Comparison of ENCODE assay signal across 1 cellular context in genomic region chr2:215417400-215417951, GRCh38.
TF ChIP-seq lines count a peak whose summit lies in the region.

No MANE protein-coding gene starts in this region.

TF ChIP-seq in HepG2, 621 proteins besides CTCF, POLR2A, EP300 and RAD21 (continued from another document and continues in another):
- TF ChIP-seq ZNF850 (CRISPR knock-in tag; conservative IDR thresholded peaks at IDR 0.05) (no peak), TEF (CRISPR knock-in tag; IDR thresholded peaks at IDR 0.05) (no peak), ZNF326 (CRISPR knock-in tag; IDR thresholded peaks at IDR 0.05; ENCODE audit: borderline replicate concordance) (no peak), THAP9 (CRISPR knock-in tag; IDR thresholded peaks at IDR 0.05; ENCODE audit: borderline replicate concordance) (no peak), TEAD2 (CRISPR knock-in tag; IDR thresholded peaks at IDR 0.05) (no peak), ZSCAN29 (CRISPR knock-in tag; conservative IDR thresholded peaks at IDR 0.05) (no peak; the same call in 1 of the 2 replicates), CBX5 (CRISPR knock-in tag; IDR thresholded peaks at IDR 0.05; ENCODE audit: borderline replicate concordance) (peak; percentile 55; the same call in 1 of the 2 replicates), ZNF550 (CRISPR knock-in tag; IDR thresholded peaks at IDR 0.05; ENCODE audit: borderline replicate concordance) (no peak), ZNF451 (CRISPR knock-in tag; IDR thresholded peaks at IDR 0.05) (no peak), TRAFD1 (CRISPR knock-in tag; IDR thresholded peaks at IDR 0.05; ENCODE audit: borderline replicate concordance) (no peak), BCL3 (CRISPR knock-in tag; IDR thresholded peaks at IDR 0.05) (peak; percentile 44; the same call in 1 of the 2 replicates), HMG20A (CRISPR knock-in tag; IDR thresholded peaks at IDR 0.05; ENCODE audit: borderline replicate concordance) (peak; percentile 96), ATF1 (CRISPR knock-in tag; IDR thresholded peaks at IDR 0.05) (no peak; the same call in 1 of the 2 replicates), HNRNPK (IDR thresholded peaks at IDR 0.05; ENCODE audit: low read depth, low read length, poor library complexity, severe bottlenecking) (no peak), ZNF10 (CRISPR knock-in tag; IDR thresholded peaks at IDR 0.05; ENCODE audit: borderline replicate concordance, low read depth) (no peak), KLF11 (CRISPR knock-in tag; IDR thresholded peaks at IDR 0.05) (peak; percentile 73; the same call in 1 of the 2 replicates), RELA (CRISPR knock-in tag; IDR thresholded peaks at IDR 0.05) (no peak), SAP130 (CRISPR knock-in tag; IDR thresholded peaks at IDR 0.05; ENCODE audit: low read depth) (peak; percentile 77), PCBP2 (optimal IDR thresholded peaks at IDR 0.05; ENCODE audit: low read depth, low read length, poor library complexity, severe bottlenecking) (no peak), ETV6 (CRISPR knock-in tag; conservative IDR thresholded peaks at IDR 0.05) (no peak), ZBTB7A (CRISPR knock-in tag; IDR thresholded peaks at IDR 0.05) (no peak), SPEN (CRISPR knock-in tag; IDR thresholded peaks at IDR 0.05; ENCODE audit: low read depth) (peak; percentile 31; the same call in 1 of the 2 replicates), MED1 (CRISPR knock-in tag; IDR thresholded peaks at IDR 0.05) (peak; percentile 98), DBP (CRISPR knock-in tag; IDR thresholded peaks at IDR 0.05; ENCODE audit: not compliant biosample characterization) (no peak), ZNF674 (CRISPR knock-in tag; IDR thresholded peaks at IDR 0.05; ENCODE audit: low read depth) (no peak), TGIF2 (CRISPR knock-in tag; IDR thresholded peaks at IDR 0.05) (0 out of 2 replicates have a peak, but pooled peaks have one; percentile 39), REPIN1 (CRISPR knock-in tag; IDR thresholded peaks at IDR 0.05; ENCODE audit: borderline replicate concordance, low read depth) (peak; percentile 75; the same call in 1 of the 2 replicates), RARA (CRISPR knock-in tag; IDR thresholded peaks at IDR 0.05) (peak; percentile 85), FOXK1 (CRISPR knock-in tag; IDR thresholded peaks at IDR 0.05; ENCODE audit: borderline replicate concordance, low read depth) (peak; percentile 64)
- TF ChIP-seq, protein P1, sequence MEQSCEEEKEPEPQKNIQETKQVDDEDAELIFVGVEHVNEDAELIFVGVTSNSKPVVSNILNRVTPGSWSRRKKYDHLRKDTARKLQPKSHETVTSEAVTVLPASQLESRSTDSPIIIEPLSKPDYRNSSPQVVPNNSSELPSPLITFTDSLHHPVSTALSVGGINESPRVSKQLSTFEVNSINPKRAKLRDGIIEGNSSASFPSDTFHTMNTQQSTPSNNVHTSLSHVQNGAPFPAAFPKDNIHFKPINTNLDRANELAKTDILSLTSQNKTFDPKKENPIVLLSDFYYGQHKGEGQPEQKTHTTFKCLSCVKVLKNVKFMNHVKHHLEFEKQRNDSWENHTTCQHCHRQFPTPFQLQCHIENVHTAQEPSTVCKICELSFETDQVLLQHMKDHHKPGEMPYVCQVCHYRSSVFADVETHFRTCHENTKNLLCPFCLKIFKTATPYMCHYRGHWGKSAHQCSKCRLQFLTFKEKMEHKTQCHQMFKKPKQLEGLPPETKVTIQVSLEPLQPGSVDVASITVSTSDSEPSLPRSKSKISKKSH (CRISPR knock-in tag; IDR thresholded peaks at IDR 0.05; ENCODE audit: borderline replicate concordance), result no peak
- TF ChIP-seq, protein P2, sequence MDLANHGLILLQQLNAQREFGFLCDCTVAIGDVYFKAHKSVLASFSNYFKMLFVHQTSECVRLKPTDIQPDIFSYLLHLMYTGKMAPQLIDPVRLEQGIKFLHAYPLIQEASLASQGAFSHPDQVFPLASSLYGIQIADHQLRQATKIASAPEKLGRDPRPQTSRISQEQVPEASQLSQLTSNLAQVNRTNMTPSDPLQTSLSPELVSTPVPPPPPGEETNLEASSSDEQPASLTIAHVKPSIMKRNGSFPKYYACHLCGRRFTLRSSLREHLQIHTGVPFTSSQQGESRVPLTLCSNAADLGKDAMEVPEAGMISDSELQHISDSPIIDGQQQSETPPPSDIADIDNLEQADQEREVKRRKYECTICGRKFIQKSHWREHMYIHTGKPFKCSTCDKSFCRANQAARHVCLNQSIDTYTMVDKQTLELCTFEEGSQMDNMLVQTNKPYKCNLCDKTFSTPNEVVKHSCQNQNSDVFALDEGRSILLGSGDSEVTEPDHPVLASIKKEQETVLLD (CRISPR knock-in tag; IDR thresholded peaks at IDR 0.05; ENCODE audit: low read depth), result no peak
- TF ChIP-seq, protein P3, sequence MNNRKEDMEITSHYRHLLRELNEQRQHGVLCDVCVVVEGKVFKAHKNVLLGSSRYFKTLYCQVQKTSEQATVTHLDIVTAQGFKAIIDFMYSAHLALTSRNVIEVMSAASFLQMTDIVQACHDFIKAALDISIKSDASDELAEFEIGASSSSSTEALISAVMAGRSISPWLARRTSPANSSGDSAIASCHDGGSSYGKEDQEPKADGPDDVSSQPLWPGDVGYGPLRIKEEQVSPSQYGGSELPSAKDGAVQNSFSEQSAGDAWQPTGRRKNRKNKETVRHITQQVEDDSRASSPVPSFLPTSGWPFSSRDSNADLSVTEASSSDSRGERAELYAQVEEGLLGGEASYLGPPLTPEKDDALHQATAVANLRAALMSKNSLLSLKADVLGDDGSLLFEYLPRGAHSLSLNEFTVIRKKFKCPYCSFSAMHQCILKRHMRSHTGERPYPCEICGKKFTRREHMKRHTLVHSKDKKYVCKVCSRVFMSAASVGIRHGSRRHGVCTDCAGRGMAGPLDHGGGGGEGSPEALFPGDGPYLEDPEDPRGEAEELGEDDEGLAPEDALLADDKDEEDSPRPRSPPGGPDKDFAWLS (CRISPR knock-in tag; IDR thresholded peaks at IDR 0.05; ENCODE audit: borderline replicate concordance), result no peak
- TF ChIP-seq, protein P4, sequence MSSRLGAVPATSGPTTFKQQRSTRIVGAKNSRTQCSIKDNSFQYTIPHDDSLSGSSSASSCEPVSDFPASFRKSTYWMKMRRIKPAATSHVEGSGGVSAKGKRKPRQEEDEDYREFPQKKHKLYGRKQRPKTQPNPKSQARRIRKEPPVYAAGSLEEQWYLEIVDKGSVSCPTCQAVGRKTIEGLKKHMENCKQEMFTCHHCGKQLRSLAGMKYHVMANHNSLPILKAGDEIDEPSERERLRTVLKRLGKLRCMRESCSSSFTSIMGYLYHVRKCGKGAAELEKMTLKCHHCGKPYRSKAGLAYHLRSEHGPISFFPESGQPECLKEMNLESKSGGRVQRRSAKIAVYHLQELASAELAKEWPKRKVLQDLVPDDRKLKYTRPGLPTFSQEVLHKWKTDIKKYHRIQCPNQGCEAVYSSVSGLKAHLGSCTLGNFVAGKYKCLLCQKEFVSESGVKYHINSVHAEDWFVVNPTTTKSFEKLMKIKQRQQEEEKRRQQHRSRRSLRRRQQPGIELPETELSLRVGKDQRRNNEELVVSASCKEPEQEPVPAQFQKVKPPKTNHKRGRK (CRISPR knock-in tag; IDR thresholded peaks at IDR 0.05), result no peak
- TF ChIP-seq, protein P5, sequence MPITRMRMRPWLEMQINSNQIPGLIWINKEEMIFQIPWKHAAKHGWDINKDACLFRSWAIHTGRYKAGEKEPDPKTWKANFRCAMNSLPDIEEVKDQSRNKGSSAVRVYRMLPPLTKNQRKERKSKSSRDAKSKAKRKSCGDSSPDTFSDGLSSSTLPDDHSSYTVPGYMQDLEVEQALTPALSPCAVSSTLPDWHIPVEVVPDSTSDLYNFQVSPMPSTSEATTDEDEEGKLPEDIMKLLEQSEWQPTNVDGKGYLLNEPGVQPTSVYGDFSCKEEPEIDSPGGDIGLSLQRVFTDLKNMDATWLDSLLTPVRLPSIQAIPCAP (CRISPR knock-in tag; IDR thresholded peaks at IDR 0.05; ENCODE audit: low read depth), result no peak
- TF ChIP-seq, protein P6, sequence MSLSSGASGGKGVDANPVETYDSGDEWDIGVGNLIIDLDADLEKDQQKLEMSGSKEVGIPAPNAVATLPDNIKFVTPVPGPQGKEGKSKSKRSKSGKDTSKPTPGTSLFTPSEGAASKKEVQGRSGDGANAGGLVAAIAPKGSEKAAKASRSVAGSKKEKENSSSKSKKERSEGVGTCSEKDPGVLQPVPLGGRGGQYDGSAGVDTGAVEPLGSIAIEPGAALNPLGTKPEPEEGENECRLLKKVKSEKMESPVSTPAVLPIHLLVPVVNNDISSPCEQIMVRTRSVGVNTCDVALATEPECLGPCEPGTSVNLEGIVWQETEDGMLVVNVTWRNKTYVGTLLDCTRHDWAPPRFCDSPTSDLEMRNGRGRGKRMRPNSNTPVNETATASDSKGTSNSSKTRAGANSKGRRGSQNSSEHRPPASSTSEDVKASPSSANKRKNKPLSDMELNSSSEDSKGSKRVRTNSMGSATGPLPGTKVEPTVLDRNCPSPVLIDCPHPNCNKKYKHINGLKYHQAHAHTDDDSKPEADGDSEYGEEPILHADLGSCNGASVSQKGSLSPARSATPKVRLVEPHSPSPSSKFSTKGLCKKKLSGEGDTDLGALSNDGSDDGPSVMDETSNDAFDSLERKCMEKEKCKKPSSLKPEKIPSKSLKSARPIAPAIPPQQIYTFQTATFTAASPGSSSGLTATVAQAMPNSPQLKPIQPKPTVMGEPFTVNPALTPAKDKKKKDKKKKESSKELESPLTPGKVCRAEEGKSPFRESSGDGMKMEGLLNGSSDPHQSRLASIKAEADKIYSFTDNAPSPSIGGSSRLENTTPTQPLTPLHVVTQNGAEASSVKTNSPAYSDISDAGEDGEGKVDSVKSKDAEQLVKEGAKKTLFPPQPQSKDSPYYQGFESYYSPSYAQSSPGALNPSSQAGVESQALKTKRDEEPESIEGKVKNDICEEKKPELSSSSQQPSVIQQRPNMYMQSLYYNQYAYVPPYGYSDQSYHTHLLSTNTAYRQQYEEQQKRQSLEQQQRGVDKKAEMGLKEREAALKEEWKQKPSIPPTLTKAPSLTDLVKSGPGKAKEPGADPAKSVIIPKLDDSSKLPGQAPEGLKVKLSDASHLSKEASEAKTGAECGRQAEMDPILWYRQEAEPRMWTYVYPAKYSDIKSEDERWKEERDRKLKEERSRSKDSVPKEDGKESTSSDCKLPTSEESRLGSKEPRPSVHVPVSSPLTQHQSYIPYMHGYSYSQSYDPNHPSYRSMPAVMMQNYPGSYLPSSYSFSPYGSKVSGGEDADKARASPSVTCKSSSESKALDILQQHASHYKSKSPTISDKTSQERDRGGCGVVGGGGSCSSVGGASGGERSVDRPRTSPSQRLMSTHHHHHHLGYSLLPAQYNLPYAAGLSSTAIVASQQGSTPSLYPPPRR (CRISPR knock-in tag; IDR thresholded peaks at IDR 0.05; ENCODE audit: borderline replicate concordance), result peak; percentile 92
